Comparison of ENCODE assay signal across 1 cellular context in genomic region chr3:17580901-17581300, GRCh38.
A peak's percentile ranks its signal among the peaks of the same experiment; 100 is the strongest.
TF ChIP-seq lines count a peak whose summit lies in the region.

No MANE protein-coding gene starts in this region.

TF ChIP-seq in K562, 482 proteins besides CTCF, POLR2A, EP300 and RAD21:
- TF ChIP-seq CC2D1A (IDR thresholded peaks at IDR 0.05) (peak; percentile 36; the same call in 1 of the 2 replicates), ZNF12 (CRISPR knock-in tag; IDR thresholded peaks at IDR 0.05) (no peak), MNT (conservative IDR thresholded peaks at IDR 0.05) (0 out of 4 replicates have a peak, but pooled peaks of 1 of the 2 experiments have one; percentile 18), PPARD (CRISPR knock-in tag; IDR thresholded peaks at IDR 0.05) (no peak), FOXO4 (CRISPR knock-in tag; IDR thresholded peaks at IDR 0.05) (no peak), ZNF445 (CRISPR knock-in tag; IDR thresholded peaks at IDR 0.05; ENCODE audit: low read depth) (no peak), RBM22 (IDR thresholded peaks at IDR 0.05; ENCODE audit: low read depth, low read length, poor library complexity, severe bottlenecking) (no peak), CHD2 (IDR thresholded peaks at IDR 0.05; ENCODE audit: low read depth, low read length) (peak; percentile 89), VEZF1 (CRISPR knock-in tag; IDR thresholded peaks at IDR 0.05) (peak; percentile 34; the same call in 1 of the 2 replicates), TSHZ1 (CRISPR knock-in tag; IDR thresholded peaks at IDR 0.05) (no peak), L3MBTL2 (IDR thresholded peaks at IDR 0.05) (0 out of 2 replicates have a peak, but pooled peaks have one; percentile 39), TSC22D4 (tag; IDR thresholded peaks at IDR 0.05) (no peak), FOXP4 (CRISPR knock-in tag; IDR thresholded peaks at IDR 0.05; ENCODE audit: borderline replicate concordance) (no peak), SNIP1 (IDR thresholded peaks at IDR 0.05; ENCODE audit: low read depth) (no peak), EGR1 (conservative IDR thresholded peaks at IDR 0.05) (no peak), ESRRB (CRISPR knock-in tag; IDR thresholded peaks at IDR 0.05; ENCODE audit: borderline replicate concordance) (no peak), CHAMP1 (IDR thresholded peaks at IDR 0.05) (0 out of 2 replicates have a peak, but pooled peaks have one; percentile 14), SMARCE1 (IDR thresholded peaks at IDR 0.05) (0 out of 2 replicates have a peak, but pooled peaks have one; percentile 13), NRF1 (conservative IDR thresholded peaks at IDR 0.05 in 1 of 2, IDR thresholded peaks at IDR 0.05 in 1 of 2) (peak in 1 of 2 experiments; percentile 47; a peak in 3 of 4 replicates)
